ENCODE assay signal across 11 cellular contexts in the genomic region with DNA sequence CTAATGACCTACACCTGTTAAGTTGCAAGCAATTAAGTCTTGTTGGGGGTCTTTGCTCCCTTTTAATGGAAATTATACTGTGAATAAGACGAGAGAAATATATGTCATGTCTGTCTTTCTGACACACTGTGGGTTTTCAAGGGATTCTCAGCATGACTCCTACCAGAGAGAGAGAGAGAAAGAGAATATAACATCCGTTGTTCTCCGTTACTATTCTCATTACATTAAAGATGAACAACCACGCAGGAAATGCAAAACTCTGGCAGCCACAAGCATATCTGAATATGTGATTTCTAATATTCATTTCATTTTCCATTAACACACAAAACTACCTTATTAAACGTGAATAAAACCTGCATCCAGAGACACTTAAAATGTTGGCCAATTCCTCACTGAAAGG.
DNase-seq lines count a peak whose midpoint lies in the region; ATAC-seq and TF ChIP-seq lines count a peak whose summit lies in the region.
"Had no signal": no experiment of that assay in that cellular context is flagged by ENCODE, and none has a peak within 500 bp of the region (broad histone marks: within the 10 kb centered on the region; RNA-seq: fewer than 3 reads in every experiment).

No MANE protein-coding gene starts in this region.

- H3K9me3 Mint-ChIP-seq in CD14-positive monocyte, result peaks cover 0 to 3% (median 0%) of the 10 kb centered on the region in 7 donors
- H3K9me3 Mint-ChIP-seq in activated CD8-positive, alpha-beta T cell treated with anti-CD3 and anti-CD28 coated beads for 36 hours, result no peaks in the 10 kb centered on the region

- peak overlapping the region in 1 of 7 donors; percentile 16 for H3K27ac Mint-ChIP-seq in CD14-positive monocyte
- H3K27ac Mint-ChIP-seq in activated CD8-positive, alpha-beta T cell treated with anti-CD3 and anti-CD28 coated beads for 36 hours, result peak overlapping the region; percentile 84

- no peaks in the 10 kb centered on the region for H3K9me3 ChIP-seq in muscle layer of duodenum (ENCODE audit: control insufficient read depth in 1 of 2, low read length in 2 of 2)
- H3K9me3 ChIP-seq: neutrophil had no signal

- H3K4me3 ChIP-seq in muscle layer of duodenum (ENCODE audit: low read depth in 1 of 2, low read length in 2 of 2), result peak overlapping the region; percentile 17 to 26

- POLR2A ChIA-PET in activated CD8-positive, alpha-beta T cell treated with anti-CD3 and anti-CD28 coated beads for 36 hours (lab: Charles Lee), result interaction anchor here (1.3 kb wide), 1 partner anchor 12 kb away, joined by 6 read pairs; no protein-coding TSS in a partner anchor

- peaks cover 40% of the 10 kb centered on the region for H3K4me1 Mint-ChIP-seq in CD14-positive monocyte
- H3K4me1 Mint-ChIP-seq in activated CD8-positive, alpha-beta T cell treated with anti-CD3 and anti-CD28 coated beads for 36 hours (ENCODE audit: low read depth), result peaks cover 15% of the 10 kb centered on the region

- ATAC-seq in GM21526 (IDR thresholded peaks at IDR 0.05; ENCODE audit: low FRiP score, unreplicated experiment) (peak; percentile 37), GM18520 (IDR thresholded peaks at IDR 0.05; ENCODE audit: unreplicated experiment) (no peak), HG03159 (IDR thresholded peaks at IDR 0.05; ENCODE audit: unreplicated experiment) (no peak)
- peak; percentile 71 for ATAC-seq in activated CD8-positive, alpha-beta T cell treated with anti-CD3 and anti-CD28 coated beads for 36 hours

- H3K36me3 ChIP-seq in muscle layer of duodenum (ENCODE audit: control insufficient read depth in 1 of 2, insufficient read depth in 2 of 2, low read length in 2 of 2), result no peaks in the 10 kb centered on the region
- H3K36me3 ChIP-seq: neutrophil had no signal

- no peaks in the 10 kb centered on the region for H3K27me3 ChIP-seq in muscle layer of duodenum (ENCODE audit: low read depth, low read length)

- no peak overlapping the region for H3K27ac ChIP-seq in muscle layer of duodenum (ENCODE audit: low read length)
- H3K27ac ChIP-seq: neutrophil, VCaP had no signal

- no peaks in the 10 kb centered on the region for H3K36me3 Mint-ChIP-seq in CD14-positive monocyte
- peaks cover 2% of the 10 kb centered on the region for H3K36me3 Mint-ChIP-seq in activated CD8-positive, alpha-beta T cell treated with anti-CD3 and anti-CD28 coated beads for 36 hours (ENCODE audit: low read depth)

- H3K27me3 Mint-ChIP-seq in CD14-positive monocyte (ENCODE audit: low read depth in 3 of 3), result no peaks in the 10 kb centered on the region
- peaks cover 2% of the 10 kb centered on the region for H3K27me3 Mint-ChIP-seq in activated CD8-positive, alpha-beta T cell treated with anti-CD3 and anti-CD28 coated beads for 36 hours

- DNase-seq in CD14-positive monocyte (ENCODE audit: low spot score), result no peak
- DNase-seq in activated CD8-positive, alpha-beta T cell treated with anti-CD3 and anti-CD28 coated beads for 36 hours, result peak; percentile 18
- no peak for DNase-seq in NCI-H226
- no peak for DNase-seq in NCI-H1092 (lab: John Stamatoyannopoulos, UW)
- DNase-seq: KG1 had no signal

- intact Hi-C loops in CD14-positive monocyte (cut with micrococcal nuclease), result loop anchor here in 1 of 2 donors (10.0 kb wide), 1 partner anchor 1943 kb away; a partner anchor contains a TSS
- intact Hi-C loops in activated CD8-positive, alpha-beta T cell treated with anti-CD3 and anti-CD28 coated beads for 36 hours (cut with micrococcal nuclease), result no loop called here

- H3K4me1 ChIP-seq in muscle layer of duodenum (ENCODE audit: control insufficient read depth in 1 of 2, insufficient read depth in 2 of 2, low read length in 2 of 2), result no peaks in the 10 kb centered on the region

- H3K4me3 Mint-ChIP-seq in CD14-positive monocyte, result peak overlapping the region; percentile 70 to 77
- peak overlapping the region; percentile 68 for H3K4me3 Mint-ChIP-seq in activated CD8-positive, alpha-beta T cell treated with anti-CD3 and anti-CD28 coated beads for 36 hours

- no peak for TF ChIP-seq CTCF in CD14-positive monocyte (IDR thresholded peaks at IDR 0.05)
- no peak for TF ChIP-seq CTCF in activated CD8-positive, alpha-beta T cell treated with anti-CD3 and anti-CD28 coated beads for 36 hours (IDR thresholded peaks at IDR 0.05)

- CTCF ChIA-PET in activated CD8-positive, alpha-beta T cell treated with anti-CD3 and anti-CD28 coated beads for 36 hours (lab: Charles Lee), result interaction anchor here (1.8 kb wide), 1 partner anchor 80 kb away, joined by 6 read pairs; no protein-coding TSS in a partner anchor

Comparison
In these comparisons a context has a peak if more than half of its experiments do, and no peak if none do; other contexts are left out.
1. ATAC-seq: peak in GM21526 (single experiment) and activated CD8-positive, alpha-beta T cell treated with anti-CD3 and anti-CD28 coated beads for 36 hours (single experiment); none in GM18520 (single experiment) and HG03159 (single experiment).